Comparison of ENCODE assay signal across 22 cellular contexts in genomic region chr16:58578642-58579041, GRCh38. TPM values are rescaled to one million over a fixed set of nuclear protein-coding genes. Genes with fewer than 3 reads are reported as not detected.
DNase-seq lines count a peak whose midpoint lies in the region; ATAC-seq and TF ChIP-seq lines count a peak whose summit lies in the region.
"Had no signal": no experiment of that assay in that cellular context is flagged by ENCODE, and none has a peak within 500 bp of the region (broad histone marks: within the 10 kb centered on the region; RNA-seq: fewer than 3 reads in every experiment).

No MANE protein-coding gene starts in this region.

- H3K4me3 ChIP-seq in epithelial cell of esophagus (ENCODE audit: low read length): no peak overlapping the region
- H3K4me3 ChIP-seq: BLaER1, GM12878, SJCRH30 had no signal

- no peaks in the 10 kb centered on the region for H3K27me3 Mint-ChIP-seq in activated naive CD4-positive, alpha-beta T cell treated with anti-CD3 and anti-CD28 coated beads, Interleukin-2, amount 50 U/mL, for 24 hours
- H3K27me3 Mint-ChIP-seq: CD4-positive, alpha-beta T cell had no signal

- peaks cover 17% of the 10 kb centered on the region for H3K36me3 Mint-ChIP-seq in activated naive CD4-positive, alpha-beta T cell treated with anti-CD3 and anti-CD28 coated beads, Interleukin-2, amount 50 U/mL, for 24 hours
- H3K36me3 Mint-ChIP-seq in activated naive CD4-positive, alpha-beta T cell treated with anti-CD3 and anti-CD28 coated beads, Interleukin-2, amount 50 U/mL, for 72 hours: peaks cover 18 to 31% of the 10 kb centered on the region in 2 donors

- no peaks in the 10 kb centered on the region for H3K9me3 Mint-ChIP-seq in activated naive CD4-positive, alpha-beta T cell treated with anti-CD3 and anti-CD28 coated beads, Interleukin-2, amount 50 U/mL, for 24 hours
- no peaks in the 10 kb centered on the region for H3K9me3 Mint-ChIP-seq in activated naive CD4-positive, alpha-beta T cell treated with anti-CD3 and anti-CD28 coated beads, Interleukin-2, amount 50 U/mL, for 72 hours
- H3K9me3 Mint-ChIP-seq: CD4-positive, alpha-beta T cell had no signal

- no peaks in the 10 kb centered on the region for H3K4me1 Mint-ChIP-seq in activated naive CD4-positive, alpha-beta T cell treated with anti-CD3 and anti-CD28 coated beads, Interleukin-2, amount 50 U/mL, for 24 hours

- peak overlapping the region; percentile 17 for H3K27ac Mint-ChIP-seq in activated naive CD4-positive, alpha-beta T cell treated with anti-CD3 and anti-CD28 coated beads, Interleukin-2, amount 50 U/mL, for 24 hours
- H3K27ac Mint-ChIP-seq in activated naive CD4-positive, alpha-beta T cell treated with anti-CD3 and anti-CD28 coated beads, Interleukin-2, amount 50 U/mL, for 72 hours: no peak overlapping the region

- in situ Hi-C loops in G401 (cut with HindIII; ENCODE audit: low sequenced_read_pairs): no loop called here

- no peak for TF ChIP-seq CTCF in epithelial cell of esophagus (IDR thresholded peaks at IDR 0.05; ENCODE audit: insufficient read depth, low read depth, low read length, missing control alignments)

- no peak for DNase-seq in activated naive CD4-positive, alpha-beta T cell treated with anti-CD3 and anti-CD28 coated beads, Interleukin-2, amount 50 U/mL, for 72 hours (ENCODE audit: low spot score in 2 of 2)
- DNase-seq in G401 (ENCODE audit: low spot score): peak; percentile 30
- DNase-seq in epithelial cell of esophagus (ENCODE audit: low read depth): peak; percentile 8
- no peak for DNase-seq in left ventricle myocardium superior
- no peak for DNase-seq in occipital lobe (lab: John Stamatoyannopoulos, UW)
- DNase-seq: CD4-positive, alpha-beta T cell; GDM1; HCEC 1CT; KBM-7; MV-4-11; NCI-H1105; NCI-H1436 treated with DMSO at 0.1 percent for 48 hours; NCI-H1930; NCI-H2107; NCI-H446; NCI-H524 treated with DMSO at 0.1 percent for 48 hours; NCI-H774; SJCRH30 had no signal

- intact Hi-C loops in left ventricle myocardium superior (cut with micrococcal nuclease): no loop called here

- no peak for ATAC-seq in activated naive CD4-positive, alpha-beta T cell treated with anti-CD3 and anti-CD28 coated beads, Interleukin-2, amount 50 U/mL, for 72 hours
- peak; percentile 84 for ATAC-seq in left ventricle myocardium superior
- ATAC-seq in GM18861 (IDR thresholded peaks at IDR 0.05; ENCODE audit: unreplicated experiment): no peak
- ATAC-seq: GM12878 had no signal

- H3K4me3 Mint-ChIP-seq in activated naive CD4-positive, alpha-beta T cell treated with anti-CD3 and anti-CD28 coated beads, Interleukin-2, amount 50 U/mL, for 24 hours: no peak overlapping the region
- H3K4me3 Mint-ChIP-seq: CD4-positive, alpha-beta T cell had no signal

RNA-seq across cellular contexts. Expression of gene CNOT1, which starts 51.0 kb away (rescaled TPM):
- 100 to 1,000 TPM; 300 to 360 TPM for total RNA-seq in activated naive CD4-positive, alpha-beta T cell treated with anti-CD3 and anti-CD28 coated beads, Interleukin-2, amount 50 U/mL, for 72 hours
- 179 and 273 TPM in 2 replicates for total RNA-seq in G401 (2014; rRNA removed; shearing (Covaris generic))
- total RNA-seq in left ventricle myocardium superior (88.9 TPM), occipital lobe (81.6 TPM)

Comparison
In these comparisons a context has a peak if more than half of its experiments do, and no peak if none do; other contexts are left out.
1. DNase-seq: peak in G401 (single experiment) and epithelial cell of esophagus (single experiment); none in activated naive CD4-positive, alpha-beta T cell treated with anti-CD3 and anti-CD28 coated beads, Interleukin-2, amount 50 U/mL, for 72 hours (0 of 2), left ventricle myocardium superior (single experiment) and occipital lobe (single experiment).